ENCODE assay signal across 8 cellular contexts in the genomic region with DNA sequence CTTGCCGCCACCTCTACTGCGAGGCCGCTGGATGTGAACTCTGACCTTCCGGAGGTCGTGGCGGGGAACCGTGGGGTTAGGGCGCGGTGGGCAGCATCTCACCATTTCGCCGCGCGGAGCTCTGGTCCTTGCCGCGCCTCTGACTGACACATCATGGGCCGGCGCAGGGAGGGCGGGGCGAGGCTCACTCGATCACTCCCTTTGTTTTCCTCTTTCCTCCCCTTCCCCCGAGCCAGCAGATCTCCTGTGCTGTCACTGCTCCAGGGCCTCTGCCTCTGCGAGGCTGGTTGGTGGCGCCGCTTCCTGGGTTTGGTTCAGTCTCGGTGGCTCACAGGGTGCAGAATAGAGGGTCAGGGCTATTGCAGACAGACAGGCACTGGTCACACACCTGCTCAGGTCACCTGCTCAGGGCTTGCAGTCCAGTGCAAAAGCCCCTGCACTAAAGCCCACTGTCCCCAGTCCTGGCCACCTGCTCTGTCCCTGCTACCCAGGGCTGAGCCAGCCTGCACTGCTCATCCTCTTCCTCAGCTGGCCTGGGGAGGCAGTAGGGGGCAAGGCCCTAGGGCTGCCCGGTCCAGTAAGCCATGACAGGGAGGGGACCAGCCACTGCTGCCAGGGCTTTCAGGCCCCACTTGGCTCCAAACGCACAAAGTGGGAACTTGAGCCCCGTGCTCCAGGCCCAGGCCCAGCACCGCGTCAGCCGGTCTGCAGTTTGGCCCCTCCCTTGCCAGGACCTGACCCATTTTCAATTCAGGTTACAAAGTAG. TPM values are rescaled to one million over a fixed set of nuclear protein-coding genes. Genes with fewer than 3 reads are reported as not detected.
DNase-seq lines count a peak whose midpoint lies in the region; ATAC-seq, FAIRE-seq and TF ChIP-seq lines count a peak whose summit lies in the region.

No MANE protein-coding gene starts in this region.

- no peak for FAIRE-seq in keratinocyte (lab: Jason Lieb, UNC)

- TF ChIP-seq CTCF in cardiac fibroblast (IDR thresholded peaks at IDR 0.05; ENCODE audit: low read depth, low read length): no peak
- TF ChIP-seq CTCF in keratinocyte (optimal IDR thresholded peaks at IDR 0.05 in 1 of 3, IDR thresholded peaks at IDR 0.05 in 1 of 3, conservative IDR thresholded peaks at IDR 0.05 in 1 of 3; ENCODE audit: extremely low read depth in 1 of 3, insufficient read depth in 2 of 3, low read length in 3 of 3): no peak

- H3K27ac ChIP-seq in keratinocyte (ENCODE audit: control insufficient read depth, insufficient read depth, low read length): peak overlapping the region; percentile 8

- H3K27me3 ChIP-seq in keratinocyte (ENCODE audit: control insufficient read depth, extremely low read depth, insufficient read depth, low read length): no peaks in the 10 kb centered on the region

- ATAC-seq in stimulated activated naive B cell treated with anti-CD40 and anti-IgM and Interleukin-4, amounts not matched to agents 10 μg/mL and 1 μg/mL and 100 μg/mL, for 72 hours (replicated peaks): no peak

- H3K36me3 ChIP-seq in keratinocyte (ENCODE audit: control insufficient read depth in 2 of 2, extremely low read depth in 1 of 2, insufficient read depth in 2 of 2, low read length in 2 of 2): peaks cover 9 to 50% of the 10 kb centered on the region in 2 experiments

- H3K9me3 ChIP-seq in keratinocyte (ENCODE audit: control insufficient read depth, low read depth, low read length): no peaks in the 10 kb centered on the region

- peaks cover 2% of the 10 kb centered on the region for H3K9me1 ChIP-seq in keratinocyte (ENCODE audit: control insufficient read depth, extremely low read depth, insufficient read depth, low read length)

- H3K9me3 Mint-ChIP-seq in stimulated activated naive B cell treated with anti-CD40 and anti-IgM and Interleukin-4, amounts not matched to agents 10 μg/mL and 1 μg/mL and 100 μg/mL, for 72 hours: no peaks in the 10 kb centered on the region

- H2AFZ ChIP-seq in keratinocyte (ENCODE audit: control insufficient read depth, low read length): no peak overlapping the region

- H3K4me3 Mint-ChIP-seq in stimulated activated naive B cell treated with anti-CD40 and anti-IgM and Interleukin-4, amounts not matched to agents 10 μg/mL and 1 μg/mL and 100 μg/mL, for 72 hours: peak overlapping the region in 1 of 2 donors; percentile 37

- H3K4me3 ChIP-seq in cardiac fibroblast (replicated peaks in 1 of 2; ENCODE audit: low read depth in 2 of 2, low read length in 2 of 2) (no peak overlapping the region), keratinocyte (ENCODE audit: control insufficient read depth in 2 of 3, extremely low read depth in 1 of 3, insufficient read depth in 2 of 3, low read depth in 1 of 3, low read length in 3 of 3) (no peak overlapping the region)

- H3K27ac Mint-ChIP-seq in stimulated activated naive B cell treated with anti-CD40 and anti-IgM and Interleukin-4, amounts not matched to agents 10 μg/mL and 1 μg/mL and 100 μg/mL, for 72 hours: peak overlapping the region; percentile 77

- H4K20me1 ChIP-seq in keratinocyte (ENCODE audit: control insufficient read depth, extremely low read depth, insufficient read depth, low read length): peaks cover 40% of the 10 kb centered on the region

- DNase-seq in NCI-H510A treated with DMSO at 0.1 percent for 48 hours (lab: John Stamatoyannopoulos, UW): peak; percentile 29
- DNase-seq in NCI-H510A (lab: John Stamatoyannopoulos, UW): no peak
- DNase-seq in cardiac fibroblast (ENCODE audit: low read depth in 2 of 2): peak; percentile 50 to 52
- no peak for DNase-seq in keratinocyte (ENCODE audit: low read depth, low spot score)
- DNase-seq in stimulated activated naive B cell treated with anti-CD40 and anti-IgM and Interleukin-4, amounts not matched to agents 10 μg/mL and 1 μg/mL and 100 μg/mL, for 72 hours: no peak
- no peak for DNase-seq in NCI-H446 treated with DMSO at 0.1 percent for 48 hours (lab: John Stamatoyannopoulos, UW)
- DNase-seq in NCI-H2171 (lab: John Stamatoyannopoulos, UW): no peak
- DNase-seq in COLO829 (ENCODE audit: low spot score): no peak

- dilution Hi-C loops in keratinocyte (cut with MboI; ENCODE audit: extremely low pct_ligation_motif_present, low sequenced_read_pairs): no loop called here

- no peaks in the 10 kb centered on the region for H3K27me3 Mint-ChIP-seq in stimulated activated naive B cell treated with anti-CD40 and anti-IgM and Interleukin-4, amounts not matched to agents 10 μg/mL and 1 μg/mL and 100 μg/mL, for 72 hours

- peaks cover 31 to 60% of the 10 kb centered on the region in 2 donors for H3K36me3 Mint-ChIP-seq in stimulated activated naive B cell treated with anti-CD40 and anti-IgM and Interleukin-4, amounts not matched to agents 10 μg/mL and 1 μg/mL and 100 μg/mL, for 72 hours

- H3K9ac ChIP-seq in keratinocyte (ENCODE audit: control insufficient read depth, extremely low read depth, insufficient read depth, low read length): peak overlapping the region; percentile 19

- peaks cover 18% of the 10 kb centered on the region for H3K4me1 ChIP-seq in keratinocyte (ENCODE audit: control insufficient read depth, extremely low read depth, insufficient read depth, low read length)

- H3K4me2 ChIP-seq in keratinocyte (ENCODE audit: control insufficient read depth, extremely low read depth, insufficient read depth, low read depth, low read length): no peak overlapping the region

- H3K79me2 ChIP-seq in keratinocyte (ENCODE audit: control insufficient read depth, insufficient read depth, low read length): peaks cover 92% of the 10 kb centered on the region

- H3K4me1 Mint-ChIP-seq in stimulated activated naive B cell treated with anti-CD40 and anti-IgM and Interleukin-4, amounts not matched to agents 10 μg/mL and 1 μg/mL and 100 μg/mL, for 72 hours: peaks cover 40 to 69% of the 10 kb centered on the region in 2 donors

RNA-seq across cellular contexts. Expression of gene PISD, which starts 36.2 kb away (rescaled TPM):
- polyA plus RNA-seq in keratinocyte: 25.5 to 36.6 TPM (median 26.4 TPM) in 3 replicates
- 13.3 TPM for polyA plus RNA-seq in keratinocyte (2011; ENCODE audit: low read depth)
- 18.1 and 21.8 TPM in 2 replicates for polyA plus RNA-seq in keratinocyte (2011; cell fraction: cytosol; rRNA removed)
- polyA plus RNA-seq in keratinocyte (2011; cell fraction: nucleus; rRNA removed): 75.7 and 82.6 TPM in 2 replicates
- polyA plus RNA-seq in keratinocyte (2012; ENCODE audit: low replicate concordance): 29.1 and 32.1 TPM in 2 replicates
- polyA minus RNA-seq in keratinocyte: 23.8 to 42.9 TPM (median 34.6 TPM) in 3 replicates
- polyA minus RNA-seq in keratinocyte (2011; cell fraction: cytosol; rRNA and poly(A)+ RNA removed): 36.1 TPM
- polyA minus RNA-seq in keratinocyte (2011; cell fraction: nucleus; rRNA and poly(A)+ RNA removed): 36.1 and 36.8 TPM in 2 replicates

Comparison
In these comparisons a context has a peak if more than half of its experiments do, and no peak if none do; other contexts are left out.
1. DNase-seq: peak in NCI-H510A treated with DMSO at 0.1 percent for 48 hours (single experiment) and cardiac fibroblast (2 of 2); none in NCI-H510A (single experiment), keratinocyte (single experiment), stimulated activated naive B cell treated with anti-CD40 and anti-IgM and Interleukin-4, amounts not matched to agents 10 μg/mL and 1 μg/mL and 100 μg/mL, for 72 hours (single experiment), NCI-H446 treated with DMSO at 0.1 percent for 48 hours (single experiment), NCI-H2171 (single experiment) and COLO829 (single experiment).